ENCODE assay signal across 16 cellular contexts in genomic region chrX:630007-630921, GRCh38. TPM values are rescaled to one million over a fixed set of nuclear protein-coding genes. Genes with fewer than 3 reads are reported as not detected.
DNase-seq lines count a peak whose midpoint lies in the region; ATAC-seq and TF ChIP-seq lines count a peak whose summit lies in the region.
"Had no signal": no experiment of that assay in that cellular context is flagged by ENCODE, and none has a peak within 500 bp of the region (broad histone marks: within the 10 kb centered on the region; RNA-seq: fewer than 3 reads in every experiment).

Gene SHOX (plus strand): TSS chrX:630791. CDS start chrX:630898, 107 bp downstream.

- no peaks in the 10 kb centered on the region for H3K36me3 Mint-ChIP-seq in activated T-cell treated with anti-CD3 and anti-CD28 coated beads, Interleukin-2, amount 50 U/mL, for 24 hours (ENCODE audit: low read depth)
- H3K36me3 Mint-ChIP-seq in activated naive CD8-positive, alpha-beta T cell treated with anti-CD3 and anti-CD28 coated beads for 36 hours, result no peaks in the 10 kb centered on the region
- peaks cover 11% of the 10 kb centered on the region for H3K36me3 Mint-ChIP-seq in stimulated activated memory B cell treated with anti-CD40 and anti-IgM and Interleukin-4, amounts not matched to agents 10 μg/mL and 1 μg/mL and 100 μg/mL, for 72 hours

- H3K9me3 Mint-ChIP-seq in activated T-cell treated with anti-CD3 and anti-CD28 coated beads, Interleukin-2, amount 50 U/mL, for 24 hours, result no peaks in the 10 kb centered on the region
- peaks cover 6% of the 10 kb centered on the region for H3K9me3 Mint-ChIP-seq in activated naive CD8-positive, alpha-beta T cell treated with anti-CD3 and anti-CD28 coated beads for 36 hours
- H3K9me3 Mint-ChIP-seq in stimulated activated memory B cell treated with anti-CD40 and anti-IgM and Interleukin-4, amounts not matched to agents 10 μg/mL and 1 μg/mL and 100 μg/mL, for 72 hours, result peaks cover 21% of the 10 kb centered on the region

- TF ChIP-seq CTCF in GM10266 (IDR thresholded peaks at IDR 0.05; ENCODE audit: control insufficient read depth, insufficient read depth, low read depth, missing control alignments), result no peak

- H3K27me3 Mint-ChIP-seq in activated T-cell treated with anti-CD3 and anti-CD28 coated beads, Interleukin-2, amount 50 U/mL, for 24 hours, result peaks cover 80% of the 10 kb centered on the region
- H3K27me3 Mint-ChIP-seq in activated naive CD8-positive, alpha-beta T cell treated with anti-CD3 and anti-CD28 coated beads for 36 hours, result peaks cover 89% of the 10 kb centered on the region
- peaks cover 93% of the 10 kb centered on the region for H3K27me3 Mint-ChIP-seq in stimulated activated memory B cell treated with anti-CD40 and anti-IgM and Interleukin-4, amounts not matched to agents 10 μg/mL and 1 μg/mL and 100 μg/mL, for 72 hours

- H3K4me1 Mint-ChIP-seq in activated T-cell treated with anti-CD3 and anti-CD28 coated beads, Interleukin-2, amount 50 U/mL, for 24 hours (ENCODE audit: low read depth), result peaks cover 3% of the 10 kb centered on the region
- H3K4me1 Mint-ChIP-seq in activated naive CD8-positive, alpha-beta T cell treated with anti-CD3 and anti-CD28 coated beads for 36 hours, result peaks cover 5% of the 10 kb centered on the region
- peaks cover 22% of the 10 kb centered on the region for H3K4me1 Mint-ChIP-seq in stimulated activated memory B cell treated with anti-CD40 and anti-IgM and Interleukin-4, amounts not matched to agents 10 μg/mL and 1 μg/mL and 100 μg/mL, for 72 hours

- peak within 1 kb of the TSS; percentile 40 for H3K27ac Mint-ChIP-seq in activated T-cell treated with anti-CD3 and anti-CD28 coated beads, Interleukin-2, amount 50 U/mL, for 24 hours
- H3K27ac Mint-ChIP-seq in activated naive CD8-positive, alpha-beta T cell treated with anti-CD3 and anti-CD28 coated beads for 36 hours, result no peak within 1 kb of the TSS
- H3K27ac Mint-ChIP-seq in stimulated activated memory B cell treated with anti-CD40 and anti-IgM and Interleukin-4, amounts not matched to agents 10 μg/mL and 1 μg/mL and 100 μg/mL, for 72 hours, result no peak within 1 kb of the TSS

- no peak for DNase-seq in activated T-cell treated with anti-CD3 and anti-CD28 coated beads, Interleukin-2, amount 50 U/mL, for 24 hours
- DNase-seq in activated T-cell treated with anti-CD3 and anti-CD28 coated beads for 4 hours (no peak), iris pigment epithelial cell (ENCODE audit: low read depth) (peak; percentile 74), NCI-H187 treated with DMSO at 0.1 percent for 48 hours (lab: John Stamatoyannopoulos, UW) (no peak), GM10266 (ENCODE audit: extremely low spot score) (no peak)
- no peak for DNase-seq in activated naive CD8-positive, alpha-beta T cell treated with anti-CD3 and anti-CD28 coated beads for 36 hours
- DNase-seq: ACHN; naive thymus-derived CD4-positive, alpha-beta T cell; NCI-H1930; NCI-H524 treated with DMSO at 0.1 percent for 48 hours; SW 1271; WERI-Rb-1 had no signal

- ATAC-seq in stimulated activated memory B cell treated with anti-CD40 and anti-IgM and Interleukin-4, amounts not matched to agents 10 μg/mL and 1 μg/mL and 100 μg/mL, for 72 hours, result no peak
- ATAC-seq in GM21723 (IDR thresholded peaks at IDR 0.05; ENCODE audit: unreplicated experiment), result no peak
- ATAC-seq: naive thymus-derived CD4-positive, alpha-beta T cell had no signal

- no peak within 1 kb of the TSS for H3K4me3 Mint-ChIP-seq in activated T-cell treated with anti-CD3 and anti-CD28 coated beads, Interleukin-2, amount 50 U/mL, for 24 hours
- peak within 1 kb of the TSS; percentile 1 for H3K4me3 Mint-ChIP-seq in activated naive CD8-positive, alpha-beta T cell treated with anti-CD3 and anti-CD28 coated beads for 36 hours
- H3K4me3 Mint-ChIP-seq in stimulated activated memory B cell treated with anti-CD40 and anti-IgM and Interleukin-4, amounts not matched to agents 10 μg/mL and 1 μg/mL and 100 μg/mL, for 72 hours, result peak within 1 kb of the TSS; percentile 9

RNA-seq across cellular contexts. Expression of gene SHOX, which starts in this region (rescaled TPM):
- not detected for total RNA-seq in activated naive CD8-positive, alpha-beta T cell treated with anti-CD3 and anti-CD28 coated beads for 36 hours
- total RNA-seq: chondrocyte; M059J; naive thymus-derived CD4-positive, alpha-beta T cell had no signal
